In the genomic region with DNA sequence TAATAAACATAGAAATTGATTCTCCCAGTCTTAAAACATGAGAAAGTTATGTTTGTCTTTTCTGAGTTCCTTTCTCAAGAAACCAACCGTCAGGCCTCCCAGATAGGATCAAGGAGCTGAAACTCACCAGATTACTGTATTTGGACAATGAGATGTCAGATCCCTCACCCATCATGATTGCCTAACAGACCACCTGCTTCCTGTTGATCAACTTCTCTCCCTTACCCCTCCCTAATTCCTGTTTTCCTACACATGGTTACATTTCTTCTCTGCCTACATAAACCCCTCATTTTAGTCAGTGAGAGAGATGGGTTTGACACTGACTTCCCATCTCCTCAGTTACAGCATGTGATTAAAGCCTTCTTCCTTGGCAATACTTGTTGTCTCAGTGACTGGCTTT, we compare ENCODE assay signal across 1 cellular context.
TF ChIP-seq lines count a peak whose summit lies in the region.

No MANE protein-coding gene starts in this region.

TF ChIP-seq in K562, 482 proteins besides CTCF, POLR2A, EP300 and RAD21 (continued from another document):
- TF ChIP-seq, protein P1, sequence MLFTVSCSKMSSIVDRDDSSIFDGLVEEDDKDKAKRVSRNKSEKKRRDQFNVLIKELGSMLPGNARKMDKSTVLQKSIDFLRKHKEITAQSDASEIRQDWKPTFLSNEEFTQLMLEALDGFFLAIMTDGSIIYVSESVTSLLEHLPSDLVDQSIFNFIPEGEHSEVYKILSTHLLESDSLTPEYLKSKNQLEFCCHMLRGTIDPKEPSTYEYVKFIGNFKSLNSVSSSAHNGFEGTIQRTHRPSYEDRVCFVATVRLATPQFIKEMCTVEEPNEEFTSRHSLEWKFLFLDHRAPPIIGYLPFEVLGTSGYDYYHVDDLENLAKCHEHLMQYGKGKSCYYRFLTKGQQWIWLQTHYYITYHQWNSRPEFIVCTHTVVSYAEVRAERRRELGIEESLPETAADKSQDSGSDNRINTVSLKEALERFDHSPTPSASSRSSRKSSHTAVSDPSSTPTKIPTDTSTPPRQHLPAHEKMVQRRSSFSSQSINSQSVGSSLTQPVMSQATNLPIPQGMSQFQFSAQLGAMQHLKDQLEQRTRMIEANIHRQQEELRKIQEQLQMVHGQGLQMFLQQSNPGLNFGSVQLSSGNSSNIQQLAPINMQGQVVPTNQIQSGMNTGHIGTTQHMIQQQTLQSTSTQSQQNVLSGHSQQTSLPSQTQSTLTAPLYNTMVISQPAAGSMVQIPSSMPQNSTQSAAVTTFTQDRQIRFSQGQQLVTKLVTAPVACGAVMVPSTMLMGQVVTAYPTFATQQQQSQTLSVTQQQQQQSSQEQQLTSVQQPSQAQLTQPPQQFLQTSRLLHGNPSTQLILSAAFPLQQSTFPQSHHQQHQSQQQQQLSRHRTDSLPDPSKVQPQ (CRISPR knock-in tag; IDR thresholded peaks at IDR 0.05; ENCODE audit: borderline replicate concordance) = no peak
- no peak for TF ChIP-seq CBX1 (IDR thresholded peaks at IDR 0.05; ENCODE audit: low read depth)
- TF ChIP-seq SOX6 (IDR thresholded peaks at IDR 0.05) = peak; percentile 80
- peak; percentile 53; the same call in 1 of the 2 replicates for TF ChIP-seq RNF2 (IDR thresholded peaks at IDR 0.05)
- TF ChIP-seq, protein P2, sequence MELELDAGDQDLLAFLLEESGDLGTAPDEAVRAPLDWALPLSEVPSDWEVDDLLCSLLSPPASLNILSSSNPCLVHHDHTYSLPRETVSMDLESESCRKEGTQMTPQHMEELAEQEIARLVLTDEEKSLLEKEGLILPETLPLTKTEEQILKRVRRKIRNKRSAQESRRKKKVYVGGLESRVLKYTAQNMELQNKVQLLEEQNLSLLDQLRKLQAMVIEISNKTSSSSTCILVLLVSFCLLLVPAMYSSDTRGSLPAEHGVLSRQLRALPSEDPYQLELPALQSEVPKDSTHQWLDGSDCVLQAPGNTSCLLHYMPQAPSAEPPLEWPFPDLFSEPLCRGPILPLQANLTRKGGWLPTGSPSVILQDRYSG (tag; conservative IDR thresholded peaks at IDR 0.05; ENCODE audit: low read depth) = no peak
- no peak for TF ChIP-seq RBM25 (IDR thresholded peaks at IDR 0.05; ENCODE audit: low read depth, low read length, severe bottlenecking)
- TF ChIP-seq, protein P3, sequence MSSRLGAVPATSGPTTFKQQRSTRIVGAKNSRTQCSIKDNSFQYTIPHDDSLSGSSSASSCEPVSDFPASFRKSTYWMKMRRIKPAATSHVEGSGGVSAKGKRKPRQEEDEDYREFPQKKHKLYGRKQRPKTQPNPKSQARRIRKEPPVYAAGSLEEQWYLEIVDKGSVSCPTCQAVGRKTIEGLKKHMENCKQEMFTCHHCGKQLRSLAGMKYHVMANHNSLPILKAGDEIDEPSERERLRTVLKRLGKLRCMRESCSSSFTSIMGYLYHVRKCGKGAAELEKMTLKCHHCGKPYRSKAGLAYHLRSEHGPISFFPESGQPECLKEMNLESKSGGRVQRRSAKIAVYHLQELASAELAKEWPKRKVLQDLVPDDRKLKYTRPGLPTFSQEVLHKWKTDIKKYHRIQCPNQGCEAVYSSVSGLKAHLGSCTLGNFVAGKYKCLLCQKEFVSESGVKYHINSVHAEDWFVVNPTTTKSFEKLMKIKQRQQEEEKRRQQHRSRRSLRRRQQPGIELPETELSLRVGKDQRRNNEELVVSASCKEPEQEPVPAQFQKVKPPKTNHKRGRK (tag; IDR thresholded peaks at IDR 0.05) = no peak
- TF ChIP-seq, protein P4, sequence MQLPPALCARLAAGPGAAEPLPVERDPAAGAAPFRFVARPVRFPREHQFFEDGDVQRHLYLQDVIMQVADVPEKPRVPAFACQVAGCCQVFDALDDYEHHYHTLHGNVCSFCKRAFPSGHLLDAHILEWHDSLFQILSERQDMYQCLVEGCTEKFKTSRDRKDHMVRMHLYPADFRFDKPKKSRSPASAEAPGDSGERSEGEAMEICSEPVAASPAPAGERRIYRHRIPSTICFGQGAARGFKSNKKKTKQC (CRISPR knock-in tag; IDR thresholded peaks at IDR 0.05) = no peak
- TF ChIP-seq NFE2 (IDR thresholded peaks at IDR 0.05; ENCODE audit: low read depth) = no peak
- no peak for TF ChIP-seq SREBF2 (CRISPR knock-in tag; IDR thresholded peaks at IDR 0.05)
- TF ChIP-seq, protein P5, sequence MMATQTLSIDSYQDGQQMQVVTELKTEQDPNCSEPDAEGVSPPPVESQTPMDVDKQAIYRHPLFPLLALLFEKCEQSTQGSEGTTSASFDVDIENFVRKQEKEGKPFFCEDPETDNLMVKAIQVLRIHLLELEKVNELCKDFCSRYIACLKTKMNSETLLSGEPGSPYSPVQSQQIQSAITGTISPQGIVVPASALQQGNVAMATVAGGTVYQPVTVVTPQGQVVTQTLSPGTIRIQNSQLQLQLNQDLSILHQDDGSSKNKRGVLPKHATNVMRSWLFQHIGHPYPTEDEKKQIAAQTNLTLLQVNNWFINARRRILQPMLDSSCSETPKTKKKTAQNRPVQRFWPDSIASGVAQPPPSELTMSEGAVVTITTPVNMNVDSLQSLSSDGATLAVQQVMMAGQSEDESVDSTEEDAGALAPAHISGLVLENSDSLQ (IDR thresholded peaks at IDR 0.05) = 0 out of 2 replicates have a peak, but pooled peaks have one; percentile 11
- TF ChIP-seq PRMT5 (CRISPR knock-in tag; IDR thresholded peaks at IDR 0.05) = no peak
- no peak for TF ChIP-seq KLF6 (CRISPR knock-in tag; IDR thresholded peaks at IDR 0.05; ENCODE audit: borderline replicate concordance)
- no peak for TF ChIP-seq HEY1 (CRISPR knock-in tag; IDR thresholded peaks at IDR 0.05; ENCODE audit: borderline replicate concordance)
- TF ChIP-seq, protein P6, sequence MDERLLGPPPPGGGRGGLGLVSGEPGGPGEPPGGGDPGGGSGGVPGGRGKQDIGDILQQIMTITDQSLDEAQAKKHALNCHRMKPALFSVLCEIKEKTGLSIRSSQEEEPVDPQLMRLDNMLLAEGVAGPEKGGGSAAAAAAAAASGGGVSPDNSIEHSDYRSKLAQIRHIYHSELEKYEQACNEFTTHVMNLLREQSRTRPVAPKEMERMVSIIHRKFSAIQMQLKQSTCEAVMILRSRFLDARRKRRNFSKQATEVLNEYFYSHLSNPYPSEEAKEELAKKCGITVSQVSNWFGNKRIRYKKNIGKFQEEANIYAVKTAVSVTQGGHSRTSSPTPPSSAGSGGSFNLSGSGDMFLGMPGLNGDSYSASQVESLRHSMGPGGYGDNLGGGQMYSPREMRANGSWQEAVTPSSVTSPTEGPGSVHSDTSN (CRISPR knock-in tag; IDR thresholded peaks at IDR 0.05; ENCODE audit: low read depth) = no peak
- TF ChIP-seq, protein P6 (tag; conservative IDR thresholded peaks at IDR 0.05; ENCODE audit: low read depth) = no peak
- TF ChIP-seq SMARCA4 (IDR thresholded peaks at IDR 0.05) = peak; percentile 51; the same call in 1 of the 2 replicates
- no peak for TF ChIP-seq YBX1 (IDR thresholded peaks at IDR 0.05)
- TF ChIP-seq, protein P7, sequence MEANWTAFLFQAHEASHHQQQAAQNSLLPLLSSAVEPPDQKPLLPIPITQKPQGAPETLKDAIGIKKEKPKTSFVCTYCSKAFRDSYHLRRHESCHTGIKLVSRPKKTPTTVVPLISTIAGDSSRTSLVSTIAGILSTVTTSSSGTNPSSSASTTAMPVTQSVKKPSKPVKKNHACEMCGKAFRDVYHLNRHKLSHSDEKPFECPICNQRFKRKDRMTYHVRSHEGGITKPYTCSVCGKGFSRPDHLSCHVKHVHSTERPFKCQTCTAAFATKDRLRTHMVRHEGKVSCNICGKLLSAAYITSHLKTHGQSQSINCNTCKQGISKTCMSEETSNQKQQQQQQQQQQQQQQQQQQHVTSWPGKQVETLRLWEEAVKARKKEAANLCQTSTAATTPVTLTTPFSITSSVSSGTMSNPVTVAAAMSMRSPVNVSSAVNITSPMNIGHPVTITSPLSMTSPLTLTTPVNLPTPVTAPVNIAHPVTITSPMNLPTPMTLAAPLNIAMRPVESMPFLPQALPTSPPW (CRISPR knock-in tag; IDR thresholded peaks at IDR 0.05) = peak; percentile 62; the same call in 1 of the 2 replicates
- no peak for TF ChIP-seq RBM17 (IDR thresholded peaks at IDR 0.05; ENCODE audit: borderline replicate concordance, low read depth, low read length)
- no peak for TF ChIP-seq PTTG1 (tag; IDR thresholded peaks at IDR 0.05; ENCODE audit: low read depth)
- TF ChIP-seq, protein P8, sequence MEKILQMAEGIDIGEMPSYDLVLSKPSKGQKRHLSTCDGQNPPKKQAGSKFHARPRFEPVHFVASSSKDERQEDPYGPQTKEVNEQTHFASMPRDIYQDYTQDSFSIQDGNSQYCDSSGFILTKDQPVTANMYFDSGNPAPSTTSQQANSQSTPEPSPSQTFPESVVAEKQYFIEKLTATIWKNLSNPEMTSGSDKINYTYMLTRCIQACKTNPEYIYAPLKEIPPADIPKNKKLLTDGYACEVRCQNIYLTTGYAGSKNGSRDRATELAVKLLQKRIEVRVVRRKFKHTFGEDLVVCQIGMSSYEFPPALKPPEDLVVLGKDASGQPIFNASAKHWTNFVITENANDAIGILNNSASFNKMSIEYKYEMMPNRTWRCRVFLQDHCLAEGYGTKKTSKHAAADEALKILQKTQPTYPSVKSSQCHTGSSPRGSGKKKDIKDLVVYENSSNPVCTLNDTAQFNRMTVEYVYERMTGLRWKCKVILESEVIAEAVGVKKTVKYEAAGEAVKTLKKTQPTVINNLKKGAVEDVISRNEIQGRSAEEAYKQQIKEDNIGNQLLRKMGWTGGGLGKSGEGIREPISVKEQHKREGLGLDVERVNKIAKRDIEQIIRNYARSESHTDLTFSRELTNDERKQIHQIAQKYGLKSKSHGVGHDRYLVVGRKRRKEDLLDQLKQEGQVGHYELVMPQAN (IDR thresholded peaks at IDR 0.05; ENCODE audit: borderline replicate concordance) = no peak
- TF ChIP-seq, protein P9, sequence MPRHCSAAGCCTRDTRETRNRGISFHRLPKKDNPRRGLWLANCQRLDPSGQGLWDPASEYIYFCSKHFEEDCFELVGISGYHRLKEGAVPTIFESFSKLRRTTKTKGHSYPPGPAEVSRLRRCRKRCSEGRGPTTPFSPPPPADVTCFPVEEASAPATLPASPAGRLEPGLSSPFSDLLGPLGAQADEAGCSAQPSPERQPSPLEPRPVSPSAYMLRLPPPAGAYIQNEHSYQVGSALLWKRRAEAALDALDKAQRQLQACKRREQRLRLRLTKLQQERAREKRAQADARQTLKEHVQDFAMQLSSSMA (CRISPR knock-in tag; IDR thresholded peaks at IDR 0.05) = no peak
- no peak for TF ChIP-seq KDM2B (CRISPR knock-in tag; IDR thresholded peaks at IDR 0.05)
- TF ChIP-seq RFX1 (IDR thresholded peaks at IDR 0.05) = no peak
- no peak for TF ChIP-seq ZNF57 (CRISPR knock-in tag; IDR thresholded peaks at IDR 0.05)
- peak; percentile 59 for TF ChIP-seq CBFA2T3 (IDR thresholded peaks at IDR 0.05)
- TF ChIP-seq, protein P10, sequence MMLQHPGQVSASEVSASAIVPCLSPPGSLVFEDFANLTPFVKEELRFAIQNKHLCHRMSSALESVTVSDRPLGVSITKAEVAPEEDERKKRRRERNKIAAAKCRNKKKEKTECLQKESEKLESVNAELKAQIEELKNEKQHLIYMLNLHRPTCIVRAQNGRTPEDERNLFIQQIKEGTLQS (IDR thresholded peaks at IDR 0.05) = no peak
- TF ChIP-seq, protein P10 (CRISPR knock-in tag; conservative IDR thresholded peaks at IDR 0.05) = no peak
- TF ChIP-seq HDAC6 (IDR thresholded peaks at IDR 0.05; ENCODE audit: low read depth, low read length) = no peak
- TF ChIP-seq ARID2 (IDR thresholded peaks at IDR 0.05) = no peak
- peak; percentile 66 to 82 for TF ChIP-seq TRIM24 (IDR thresholded peaks at IDR 0.05)
- no peak for TF ChIP-seq HMGN3 (IDR thresholded peaks at IDR 0.05; ENCODE audit: borderline replicate concordance, extremely low read depth, insufficient read length, low read depth, low read length)
- peak; percentile 55 for TF ChIP-seq ETV1 (tag; conservative IDR thresholded peaks at IDR 0.05; ENCODE audit: low read depth)
- TF ChIP-seq SRSF7 (optimal IDR thresholded peaks at IDR 0.05; ENCODE audit: low read depth, low read length) = no peak
- no peak for TF ChIP-seq ZNF561 (CRISPR knock-in tag; conservative IDR thresholded peaks at IDR 0.05)
- TF ChIP-seq, protein P11, sequence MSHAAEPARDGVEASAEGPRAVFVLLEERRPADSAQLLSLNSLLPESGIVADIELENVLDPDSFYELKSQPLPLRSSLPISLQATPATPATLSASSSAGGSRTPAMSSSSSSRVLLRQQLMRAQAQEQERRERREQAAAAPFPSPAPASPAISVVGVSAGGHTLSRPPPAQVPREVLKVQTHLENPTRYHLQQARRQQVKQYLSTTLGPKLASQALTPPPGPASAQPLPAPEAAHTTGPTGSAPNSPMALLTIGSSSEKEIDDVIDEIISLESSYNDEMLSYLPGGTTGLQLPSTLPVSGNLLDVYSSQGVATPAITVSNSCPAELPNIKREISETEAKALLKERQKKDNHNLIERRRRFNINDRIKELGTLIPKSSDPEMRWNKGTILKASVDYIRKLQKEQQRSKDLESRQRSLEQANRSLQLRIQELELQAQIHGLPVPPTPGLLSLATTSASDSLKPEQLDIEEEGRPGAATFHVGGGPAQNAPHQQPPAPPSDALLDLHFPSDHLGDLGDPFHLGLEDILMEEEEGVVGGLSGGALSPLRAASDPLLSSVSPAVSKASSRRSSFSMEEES (CRISPR knock-in tag; IDR thresholded peaks at IDR 0.05) = no peak
- TF ChIP-seq FOXA3 (CRISPR knock-in tag; conservative IDR thresholded peaks at IDR 0.05 in 1 of 2, IDR thresholded peaks at IDR 0.05 in 1 of 2) = peak in 1 of 2 experiments; percentile 39; a peak in 1 of 4 replicates
- no peak for TF ChIP-seq CTBP1 (IDR thresholded peaks at IDR 0.05; ENCODE audit: borderline replicate concordance)
- peak in 1 of 2 experiments; percentile 56; a peak in 1 of 4 replicates for TF ChIP-seq SRF (CRISPR knock-in tag; IDR thresholded peaks at IDR 0.05)
TF ChIP-seq in K562: peak in this region for 19.
